ENCODE assay signal across 18 cellular contexts in the genomic region with DNA sequence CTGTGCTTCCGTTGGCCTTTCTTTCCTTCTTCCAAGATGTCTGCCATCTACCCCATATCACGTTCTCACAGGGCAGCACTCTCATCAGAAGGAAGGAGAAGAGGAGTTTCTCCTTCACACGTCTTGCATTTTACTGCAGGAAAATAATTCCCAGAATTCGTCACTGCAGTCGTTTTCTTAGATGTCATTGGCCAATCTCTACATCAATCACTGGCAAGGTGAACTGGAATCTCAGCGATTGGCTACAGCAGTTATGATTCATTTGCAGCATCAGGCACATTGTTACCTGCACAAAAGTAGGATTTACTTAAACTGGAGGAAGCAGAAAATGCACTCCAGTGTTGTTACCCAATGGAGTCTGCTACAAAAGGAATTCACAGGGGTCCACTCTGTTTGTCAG.
A peak's percentile ranks its signal among the peaks of the same experiment; 100 is the strongest.
DNase-seq lines count a peak whose midpoint lies in the region; ATAC-seq, FAIRE-seq and TF ChIP-seq lines count a peak whose summit lies in the region.
"Had no signal": no experiment of that assay in that cellular context is flagged by ENCODE, and none has a peak within 500 bp of the region (broad histone marks: within the 10 kb centered on the region; RNA-seq: fewer than 3 reads in every experiment).

No MANE protein-coding gene starts in this region.

- no peaks in the 10 kb centered on the region for H3K36me3 Mint-ChIP-seq in activated T-helper 17 cell treated with anti-CD3 and anti-CD28 coated beads, Interleukin-2, amount 50 U/mL, for 72 hours (ENCODE audit: low read depth)
- H3K36me3 Mint-ChIP-seq: CD8-positive, alpha-beta memory T cell had no signal

- H2AK5ac ChIP-seq in H1 (ENCODE audit: low read depth, low read length): no peak overlapping the region

- no peak overlapping the region for H2BK12ac ChIP-seq in H1 (ENCODE audit: low read depth, low read length)

- no peaks in the 10 kb centered on the region for H4K20me1 ChIP-seq in H1 (replicated peaks in 1 of 2; ENCODE audit: control insufficient read depth in 1 of 2, insufficient read depth in 2 of 2, low read length in 2 of 2)
- H4K20me1 ChIP-seq: BLaER1 had no signal

- no peaks in the 10 kb centered on the region for H3K9me3 ChIP-seq in H1 (ENCODE audit: insufficient read depth in 2 of 2, low read depth in 1 of 2, low read length in 1 of 2)
- H3K9me3 ChIP-seq: BLaER1, Caco-2 had no signal

- no peaks in the 10 kb centered on the region for H3K79me1 ChIP-seq in H1 (ENCODE audit: low read depth, low read length)

- no peaks in the 10 kb centered on the region for H3K36me3 ChIP-seq in H1 (ENCODE audit: control insufficient read depth in 2 of 4, insufficient read depth in 4 of 4, low read length in 3 of 4)
- H3K36me3 ChIP-seq: BLaER1 had no signal

- H3K23ac ChIP-seq in H1 (ENCODE audit: insufficient read length): no peak overlapping the region

- no peak overlapping the region for H4K5ac ChIP-seq in H1 (ENCODE audit: insufficient read length, low read depth, low read length)

- H3K14ac ChIP-seq in H1 (ENCODE audit: insufficient read length): no peak overlapping the region

- no peak for TF ChIP-seq CTCF in H1 (IDR thresholded peaks at IDR 0.05; ENCODE audit: control extremely low read depth in 1 of 3, insufficient read depth in 1 of 3, low read depth in 1 of 3, low read length in 3 of 3)

- H2BK15ac ChIP-seq in H1 (ENCODE audit: low read length): no peak overlapping the region

- TF ChIP-seq POLR2A in H1 (IDR thresholded peaks at IDR 0.05; ENCODE audit: control extremely low read depth in 1 of 2, low read depth in 2 of 2, low read length in 2 of 2): no peak

- H3K18ac ChIP-seq in H1 (ENCODE audit: extremely low read depth, low read length): no peak overlapping the region

- H3K23me2 ChIP-seq in H1 (ENCODE audit: low read depth, low read length): no peaks in the 10 kb centered on the region

- ATAC-seq in activated T-helper 17 cell treated with anti-CD3 and anti-CD28 coated beads, Interleukin-2, amount 50 U/mL, for 72 hours (replicated peaks): no peak
- ATAC-seq: GM12878 had no signal

- no peaks in the 10 kb centered on the region for H3K27me3 Mint-ChIP-seq in activated T-helper 17 cell treated with anti-CD3 and anti-CD28 coated beads, Interleukin-2, amount 50 U/mL, for 72 hours
- H3K27me3 Mint-ChIP-seq: CD8-positive, alpha-beta memory T cell had no signal

- H2BK20ac ChIP-seq in H1 (ENCODE audit: low read length): no peak overlapping the region

- TF ChIP-seq RAD21 in H1 (IDR thresholded peaks at IDR 0.05 in 1 of 2, conservative IDR thresholded peaks at IDR 0.05 in 1 of 2; ENCODE audit: low read depth in 2 of 2, low read length in 2 of 2): no peak

- no peaks in the 10 kb centered on the region; a peak in 1 of 7 replicates for H3K4me1 ChIP-seq in H1 (replicated peaks in 1 of 4; ENCODE audit: control insufficient read depth in 3 of 4, insufficient read depth in 4 of 4, low read length in 3 of 4)
- H3K4me1 ChIP-seq: BLaER1 had no signal

- no peak overlapping the region for H3K27ac Mint-ChIP-seq in activated T-helper 17 cell treated with anti-CD3 and anti-CD28 coated beads, Interleukin-2, amount 50 U/mL, for 72 hours
- H3K27ac Mint-ChIP-seq: CD8-positive, alpha-beta memory T cell; H9 had no signal

- no peak overlapping the region for H3K4me2 ChIP-seq in H1 (ENCODE audit: insufficient read depth in 1 of 2, low read depth in 2 of 2, low read length in 2 of 2)
- H3K4me2 ChIP-seq: BLaER1 had no signal

- DNase-seq in NCI-H748 (lab: John Stamatoyannopoulos, UW; ENCODE audit: unreplicated experiment) (peak; percentile 13), NCI-H748 treated with DMSO at 0.1 percent for 48 hours (lab: John Stamatoyannopoulos, UW) (no peak), NAMALWA (ENCODE audit: low spot score) (peak; percentile 47), H1 (ENCODE audit: low read depth in 1 of 2, low spot score in 2 of 2) (no peak), glomerular visceral epithelial cell (ENCODE audit: extremely low spot score) (no peak), HPDE6-E6E7 (ENCODE audit: extremely low spot score) (no peak)
- DNase-seq: 8988T; AML-193; Caco-2; CD8-positive, alpha-beta memory T cell; GM23248; H9; KBM-7 had no signal

- 78% methylated on average over 6 of the region's 6 CpGs; no CpG with 5 or more reads in 1 of the 2 experiments for WGBS in H1 (ENCODE audit: extremely low coverage in 1 of 2, insufficient coverage in 1 of 2, insufficient read length in 1 of 2, insufficient replicate concordance in 2 of 2, low coverage in 1 of 2, low lambda C conversion rate in 2 of 2, missing lambda C conversion rate in 1 of 2), 2 experiments

- no peak overlapping the region for H2AFZ ChIP-seq in H1 (ENCODE audit: low read length)
- H2AFZ ChIP-seq: GM23248 had no signal

- no peak overlapping the region for H3K9ac ChIP-seq in H1 (replicated peaks in 1 of 4; ENCODE audit: extremely low read depth in 1 of 4, low read depth in 3 of 4, low read length in 3 of 4)
- H3K9ac ChIP-seq: BLaER1, GM23248 had no signal

- no peaks in the 10 kb centered on the region for H3K79me2 ChIP-seq in H1 (ENCODE audit: control insufficient read depth in 1 of 2, insufficient read depth in 2 of 2, low read length in 2 of 2)

- no peak overlapping the region for H2BK120ac ChIP-seq in H1 (replicated peaks; ENCODE audit: low read depth, low read length)

- H3K4me3 Mint-ChIP-seq in activated T-helper 17 cell treated with anti-CD3 and anti-CD28 coated beads, Interleukin-2, amount 50 U/mL, for 72 hours: no peak overlapping the region
- H3K4me3 Mint-ChIP-seq: CD8-positive, alpha-beta memory T cell; H9 had no signal

- no peak for TF ChIP-seq EP300 in H1 (IDR thresholded peaks at IDR 0.05; ENCODE audit: borderline replicate concordance in 1 of 2, low read depth in 2 of 2, low read length in 2 of 2)

- no peaks in the 10 kb centered on the region for H3K4me1 Mint-ChIP-seq in activated T-helper 17 cell treated with anti-CD3 and anti-CD28 coated beads, Interleukin-2, amount 50 U/mL, for 72 hours
- H3K4me1 Mint-ChIP-seq: CD8-positive, alpha-beta memory T cell had no signal

- H2BK5ac ChIP-seq in H1 (ENCODE audit: low read depth, low read length): no peak overlapping the region

- FAIRE-seq in H1 (lab: Jason Lieb, UNC): no peak
- FAIRE-seq: GM12878, GM18507, HTR-8/SVneo had no signal

- no peaks in the 10 kb centered on the region for H3K27me3 ChIP-seq in H1 (replicated peaks in 1 of 4; ENCODE audit: control insufficient read depth in 3 of 4, extremely low read depth in 1 of 4, insufficient read depth in 3 of 4, low read length in 3 of 4)
- H3K27me3 ChIP-seq: BLaER1 had no signal

- CTCF ChIA-PET in H1 (lab: Charles Lee; ENCODE audit: partially characterized antibody): no interaction called here

- POLR2A ChIA-PET in H1 (lab: Charles Lee; ENCODE audit: partially characterized antibody): no interaction called here

- no peak overlapping the region for H3K56ac ChIP-seq in H1 (replicated peaks; ENCODE audit: insufficient read length, low read depth, low read length)

- no peak overlapping the region for H3K4me3 ChIP-seq in H1 (ENCODE audit: extremely low read depth in 1 of 4, insufficient read depth in 2 of 4, low read depth in 3 of 4, low read length in 4 of 4)
- H3K4me3 ChIP-seq: BLaER1, GM12878, GM23248 had no signal

- no peak overlapping the region for H4K91ac ChIP-seq in H1 (replicated peaks; ENCODE audit: insufficient read length, low read length)

- no peak overlapping the region for H4K8ac ChIP-seq in H1 (ENCODE audit: extremely low read depth, insufficient read depth, low read length)

- H3K27ac ChIP-seq in H1 (ENCODE audit: low read depth, low read length): no peak overlapping the region
- H3K27ac ChIP-seq: BLaER1, GM23248 had no signal

- no peak overlapping the region for H3K4ac ChIP-seq in H1 (replicated peaks; ENCODE audit: insufficient read length, low read depth, low read length)

- H3K9me3 Mint-ChIP-seq in activated T-helper 17 cell treated with anti-CD3 and anti-CD28 coated beads, Interleukin-2, amount 50 U/mL, for 72 hours: peaks cover 33% of the 10 kb centered on the region
- H3K9me3 Mint-ChIP-seq: H9 had no signal

TF ChIP-seq in H1, 55 proteins besides CTCF, POLR2A, EP300 and RAD21:
- no peak for TF ChIP-seq RFX5 (IDR thresholded peaks at IDR 0.05; ENCODE audit: borderline replicate concordance, low read depth, low read length)
- peak; percentile 62; the same call in 1 of the 2 replicates for TF ChIP-seq SP1 (IDR thresholded peaks at IDR 0.05; ENCODE audit: low read depth, low read length)
- peak; percentile 15; the same call in 1 of the 2 replicates for TF ChIP-seq SP2 (IDR thresholded peaks at IDR 0.05; ENCODE audit: low read length)
- TF ChIP-seq CHD2 (IDR thresholded peaks at IDR 0.05; ENCODE audit: low read length): 0 out of 2 replicates have a peak, but pooled peaks have one; percentile 21

Comparison
In these comparisons a context has a peak if more than half of its experiments do, and no peak if none do; other contexts are left out.
1. DNase-seq: peak in NCI-H748 (single experiment) and NAMALWA (single experiment); none in NCI-H748 treated with DMSO at 0.1 percent for 48 hours (single experiment), H1 (0 of 2), glomerular visceral epithelial cell (single experiment) and HPDE6-E6E7 (single experiment).